Comparison of ENCODE assay signal across 40 cellular contexts in the genomic region with DNA sequence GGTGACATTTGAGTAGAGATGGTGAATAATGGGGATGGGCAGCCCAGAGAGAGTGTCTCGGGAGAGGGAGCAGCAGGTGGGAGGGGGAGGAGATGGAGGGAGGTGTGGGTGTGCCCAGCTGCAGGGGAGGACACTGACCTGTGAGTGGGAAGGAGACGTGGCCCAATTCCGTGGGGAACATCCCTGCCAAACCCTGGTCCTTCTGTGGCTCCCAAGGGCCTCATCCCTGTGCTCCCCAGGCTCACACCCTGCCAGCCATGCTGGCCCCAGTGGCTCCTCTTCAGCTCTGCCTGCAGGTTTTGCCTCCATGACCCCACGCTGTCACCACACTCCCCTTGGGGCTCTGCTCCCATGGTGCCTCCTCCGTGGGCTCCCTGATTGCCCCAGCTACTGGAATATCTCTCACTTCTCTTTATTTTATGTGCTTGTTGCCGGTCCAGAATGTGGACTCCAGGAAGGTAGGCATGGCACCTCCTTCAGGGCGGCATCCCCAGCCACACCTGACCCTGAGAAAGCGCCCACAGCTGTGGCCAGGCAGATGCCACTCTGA. TPM values are rescaled to one million over a fixed set of nuclear protein-coding genes. Genes with fewer than 3 reads are reported as not detected.
"Had no signal": no experiment of that assay in that cellular context is flagged by ENCODE, and none has a peak within 500 bp of the region (broad histone marks: within the 10 kb centered on the region; RNA-seq: fewer than 3 reads in every experiment).

No MANE protein-coding gene starts in this region.

- H3K36me3 Mint-ChIP-seq: activated naive CD4-positive, alpha-beta T cell treated with anti-CD3 and anti-CD28 coated beads, Interleukin-2, amount 10 ng/mL, durations not matched to agents 7 days and 5 days; activated naive CD4-positive, alpha-beta T cell treated with anti-CD3 and anti-CD28 coated beads, Interleukin-2, amount 50 U/mL, for 72 hours; activated naive CD8-positive, alpha-beta T cell treated with anti-CD3 and anti-CD28 coated beads, Interleukin-2, amount 10 ng/mL, durations not matched to agents 7 days and 5 days; brain had no signal

- H3K9me3 ChIP-seq: ascending aorta, breast epithelium, colonic mucosa, esophagus squamous epithelium, gastroesophageal sphincter had no signal

- H3K4me3 Mint-ChIP-seq: activated B cell treated with CpG ODN at 0.5 μM for 24 hours; activated CD8-positive, alpha-beta T cell treated with anti-CD3 and anti-CD28 coated beads for 36 hours; activated naive CD4-positive, alpha-beta T cell treated with anti-CD3 and anti-CD28 coated beads, Interleukin-2, amount 10 ng/mL, durations not matched to agents 7 days and 5 days; activated naive CD8-positive, alpha-beta T cell treated with anti-CD3 and anti-CD28 coated beads, Interleukin-2, amount 10 ng/mL, durations not matched to agents 7 days and 5 days; activated T-cell treated with anti-CD3 and anti-CD28 coated beads, Interleukin-2, amount 50 U/mL, for 24 hours; activated T-cell treated with anti-CD3 and anti-CD28 coated beads, Interleukin-2, amount 50 U/mL, for 72 hours; brain; T-helper 17 cell; T-helper 2 cell treated with Interferon-gamma antibody and Interleukin-4, amounts not matched to agents 5 μg/mL and 100 μg/mL, for 36 hours had no signal

- H3K9me3 Mint-ChIP-seq: activated CD8-positive, alpha-beta T cell treated with anti-CD3 and anti-CD28 coated beads for 36 hours; activated naive CD4-positive, alpha-beta T cell treated with anti-CD3 and anti-CD28 coated beads, Interleukin-2, amount 10 ng/mL, durations not matched to agents 7 days and 5 days; activated naive CD4-positive, alpha-beta T cell treated with anti-CD3 and anti-CD28 coated beads, Interleukin-2, amount 50 U/mL, for 72 hours; activated naive CD8-positive, alpha-beta T cell treated with anti-CD3 and anti-CD28 coated beads, Interleukin-2, amount 10 ng/mL, durations not matched to agents 7 days and 5 days; activated T-cell treated with anti-CD3 and anti-CD28 coated beads, Interleukin-2, amount 50 U/mL, for 24 hours; activated T-cell treated with anti-CD3 and anti-CD28 coated beads, Interleukin-2, amount 50 U/mL, for 72 hours; T-helper 2 cell treated with Interferon-gamma antibody and Interleukin-4, amounts not matched to agents 5 μg/mL and 100 μg/mL, for 36 hours had no signal

- H3K36me3 ChIP-seq: ascending aorta, breast epithelium, cardiac muscle cell, colonic mucosa, esophagus squamous epithelium, gastroesophageal sphincter, WERI-Rb-1 had no signal

- H3K27ac ChIP-seq: ascending aorta, breast epithelium, cardiac muscle cell, colonic mucosa, epithelial cell of prostate, esophagus squamous epithelium, gastroesophageal sphincter, WERI-Rb-1 had no signal

- H3K27ac Mint-ChIP-seq: activated B cell treated with CpG ODN at 0.5 μM for 24 hours; activated CD8-positive, alpha-beta T cell treated with anti-CD3 and anti-CD28 coated beads for 36 hours; activated naive CD4-positive, alpha-beta T cell treated with anti-CD3 and anti-CD28 coated beads, Interleukin-2, amount 10 ng/mL, durations not matched to agents 7 days and 5 days; activated naive CD8-positive, alpha-beta T cell treated with anti-CD3 and anti-CD28 coated beads, Interleukin-2, amount 10 ng/mL, durations not matched to agents 7 days and 5 days; activated T-cell treated with anti-CD3 and anti-CD28 coated beads, Interleukin-2, amount 50 U/mL, for 24 hours; activated T-cell treated with anti-CD3 and anti-CD28 coated beads, Interleukin-2, amount 50 U/mL, for 72 hours; T-helper 17 cell; T-helper 2 cell treated with Interferon-gamma antibody and Interleukin-4, amounts not matched to agents 5 μg/mL and 100 μg/mL, for 36 hours had no signal

- H3K27me3 ChIP-seq: ascending aorta, cardiac muscle cell, colonic mucosa had no signal

- DNase-seq: activated B cell treated with CpG ODN at 0.5 μM for 24 hours; activated CD4-positive, alpha-beta T cell treated with anti-CD3 and anti-CD28 coated beads for 48 hours; activated CD4-positive, alpha-beta T cell treated with anti-CD3 and anti-CD28 coated beads, Interleukin-2, amount 50 U/mL, for 1 hour; activated CD4-positive, alpha-beta T cell treated with anti-CD3 and anti-CD28 coated beads, Interleukin-2, amount 50 U/mL, for 48 hours; activated CD8-positive, alpha-beta memory T cell treated with anti-CD3 and anti-CD28 coated beads for 24 hours; activated CD8-positive, alpha-beta memory T cell treated with anti-CD3 and anti-CD28 coated beads, Interleukin-2, amount 50 U/mL, for 4 hours; activated CD8-positive, alpha-beta T cell treated with anti-CD3 and anti-CD28 coated beads for 36 hours; activated gamma-delta T cell; activated naive CD4-positive, alpha-beta T cell; activated naive CD4-positive, alpha-beta T cell treated with anti-CD3 and anti-CD28 coated beads, Interleukin-2, amount 10 ng/mL, durations not matched to agents 7 days and 5 days; activated naive CD8-positive, alpha-beta T cell treated with anti-CD3 and anti-CD28 coated beads, Interleukin-2, amount 10 ng/mL, durations not matched to agents 7 days and 5 days; activated T-cell treated with anti-CD3 and anti-CD28 coated beads for 4 hours; activated T-cell treated with anti-CD3 and anti-CD28 coated beads, Interleukin-2, amount 50 U/mL, for 24 hours; activated T-cell treated with anti-CD3 and anti-CD28 coated beads, Interleukin-2, amount 50 U/mL, for 72 hours; central memory CD4-positive, alpha-beta T cell; cerebellar nuclear complex; colonic mucosa; effector CD8-positive, alpha-beta T cell; esophagus squamous epithelium; foreskin melanocyte; T-helper 1 cell; T-helper 17 cell; T1000; WERI-Rb-1 had no signal

- H3K4me1 Mint-ChIP-seq: activated B cell treated with CpG ODN at 0.5 μM for 24 hours; activated naive CD4-positive, alpha-beta T cell treated with anti-CD3 and anti-CD28 coated beads, Interleukin-2, amount 10 ng/mL, durations not matched to agents 7 days and 5 days; activated naive CD8-positive, alpha-beta T cell treated with anti-CD3 and anti-CD28 coated beads, Interleukin-2, amount 10 ng/mL, durations not matched to agents 7 days and 5 days; T-helper 17 cell had no signal

- H3K4me3 ChIP-seq: ascending aorta, breast epithelium, cardiac muscle cell, colonic mucosa, esophagus squamous epithelium, gastroesophageal sphincter had no signal

- H3K4me1 ChIP-seq: ascending aorta, breast epithelium, colonic mucosa, gastroesophageal sphincter had no signal

- H3K27me3 Mint-ChIP-seq: brain had no signal

- ATAC-seq: activated CD4-positive, CD25-positive, alpha-beta regulatory T cell treated with anti-CD3 and anti-CD28 coated beads, Interleukin-2, amount 50 U/mL, for 24 hours; activated CD8-positive, alpha-beta T cell treated with anti-CD3 and anti-CD28 coated beads for 36 hours; activated naive CD4-positive, alpha-beta T cell treated with anti-CD3 and anti-CD28 coated beads, Interleukin-2, amount 50 U/mL, for 72 hours; activated T-cell treated with anti-CD3 and anti-CD28 coated beads, Interleukin-2, amount 50 U/mL, for 72 hours; gastroesophageal sphincter; T-helper 17 cell had no signal

- FAIRE-seq: endometrium, endothelial cell of umbilical vein had no signal

RNA-seq across cellular contexts. Expression of a gene that starts 7.0 kb away (rescaled TPM):
- total RNA-seq: activated B cell treated with CpG ODN at 0.5 μM for 24 hours; activated CD8-positive, alpha-beta T cell treated with anti-CD3 and anti-CD28 coated beads for 36 hours; activated naive CD4-positive, alpha-beta T cell treated with anti-CD3 and anti-CD28 coated beads, Interleukin-2, amount 50 U/mL, for 72 hours; activated naive CD8-positive, alpha-beta T cell treated with anti-CD3 and anti-CD28 coated beads, Interleukin-2, amount 10 ng/mL, durations not matched to agents 7 days and 5 days; activated T-cell treated with anti-CD3 and anti-CD28 coated beads, Interleukin-2, amount 50 U/mL, for 72 hours; ascending aorta; breast epithelium; cardiac muscle cell; colonic mucosa; dermis microvascular lymphatic vessel endothelial cell; endothelial cell of umbilical vein; esophagus squamous epithelium; fibroblast of lung; fibroblast of villous mesenchyme; gastroesophageal sphincter; glomerular endothelial cell; T-helper 17 cell had no signal
- polyA plus RNA-seq: cardiac muscle cell, endothelial cell of umbilical vein, esophagus, fibroblast of lung had no signal
